ENCODE assay signal across 1 cellular context in the genomic region with DNA sequence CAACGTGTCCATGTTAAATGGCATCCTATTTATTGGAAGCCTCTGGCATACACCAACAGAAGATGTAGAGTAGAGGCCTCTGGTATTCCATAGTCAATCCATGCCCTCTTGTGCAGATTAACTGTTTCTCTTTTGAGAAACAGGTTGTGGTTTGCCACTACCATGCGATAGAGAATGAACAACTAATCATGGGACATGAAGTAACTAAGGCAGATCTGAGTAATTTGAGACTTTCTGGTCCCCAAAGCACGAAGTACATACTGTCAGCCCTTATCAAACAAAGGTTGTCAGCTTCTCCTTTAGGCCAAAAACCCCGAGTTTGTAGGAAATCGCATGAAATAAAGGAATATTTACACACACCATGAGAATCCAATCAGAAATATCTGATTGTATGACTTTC.
TF ChIP-seq lines count a peak whose summit lies in the region.

No MANE protein-coding gene starts in this region.

TF ChIP-seq in H1, 55 proteins besides CTCF, POLR2A, EP300 and RAD21:
- TF ChIP-seq SAP30 (IDR thresholded peaks at IDR 0.05; ENCODE audit: insufficient read depth, insufficient replicate concordance, low read length) (no peak), POLR2AphosphoS5 (IDR thresholded peaks at IDR 0.05; ENCODE audit: low read depth, low read length) (0 out of 2 replicates have a peak, but pooled peaks have one; percentile 8)
